1 cellular context compared by ENCODE assay signal in the genomic region with DNA sequence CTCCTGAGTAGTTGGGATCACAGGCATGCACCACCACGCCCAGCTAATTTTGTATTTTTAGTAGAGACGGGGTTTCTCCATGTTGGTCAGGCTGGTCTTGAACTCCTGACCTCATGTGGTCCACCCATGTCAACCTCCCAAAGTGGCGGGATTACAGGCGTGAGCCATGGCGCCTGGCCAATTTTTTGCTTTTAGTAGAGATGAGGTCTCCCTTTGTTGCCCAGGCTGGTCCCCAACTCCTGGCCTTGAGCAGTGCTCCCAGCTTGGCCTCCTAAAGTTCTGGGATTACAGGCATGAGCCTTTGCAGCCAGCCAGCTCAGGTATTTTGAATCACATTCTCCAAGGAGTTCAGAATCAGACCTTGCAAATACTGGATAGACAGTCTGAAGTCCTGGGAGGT.
TF ChIP-seq lines count a peak whose summit lies in the region.

No MANE protein-coding gene starts in this region.

TF ChIP-seq in K562, 482 proteins besides CTCF, POLR2A, EP300 and RAD21:
- TF ChIP-seq NFIC (IDR thresholded peaks at IDR 0.05), result peak; percentile 88
